8 cellular contexts compared by ENCODE assay signal in genomic region chr6:30213999-30214982, GRCh38. TPM values are rescaled to one million over a fixed set of nuclear protein-coding genes. Genes with fewer than 3 reads are reported as not detected.
DNase-seq lines count a peak whose midpoint lies in the region; ATAC-seq, FAIRE-seq and TF ChIP-seq lines count a peak whose summit lies in the region.

No MANE protein-coding gene starts in this region.

- peak; percentile 53 for ATAC-seq in GM19452 (IDR thresholded peaks at IDR 0.05; ENCODE audit: unreplicated experiment)
- peak; percentile 64 to 81 (median 64) for ATAC-seq in natural killer cell
- peak; percentile 74 to 77 for ATAC-seq in stimulated activated naive B cell treated with anti-CD40 and anti-IgM and Interleukin-4, amounts not matched to agents 10 μg/mL and 1 μg/mL and 100 μg/mL, for 72 hours (replicated peaks)

- intact Hi-C loops in natural killer cell (cut with micrococcal nuclease): loop anchor here (1.0 to 5.0 kb wide), 3 partner anchors 45 to 147 kb away; partner anchors contain the start of genes PPP1R11 and TRIM39

- peak overlapping the region; percentile 99 to 100 for H3K27ac Mint-ChIP-seq in natural killer cell
- H3K27ac Mint-ChIP-seq in stimulated activated naive B cell treated with anti-CD40 and anti-IgM and Interleukin-4, amounts not matched to agents 10 μg/mL and 1 μg/mL and 100 μg/mL, for 72 hours: peak overlapping the region; percentile 100

- TF ChIP-seq CTCF in fibroblast of pulmonary artery (IDR thresholded peaks at IDR 0.05; ENCODE audit: low read length, missing control alignments) (no peak), natural killer cell (IDR thresholded peaks at IDR 0.05) (no peak)

- DNase-seq in CD1c-positive myeloid dendritic cell (ENCODE audit: extremely low spot score): peak; percentile 90
- DNase-seq in HT1080 (ENCODE audit: low read depth): peak; percentile 54
- peak; percentile 37 for DNase-seq in RCC 7860 (ENCODE audit: low spot score)
- peak; percentile 60 for DNase-seq in activated T-helper 9 cell treated with anti-CD3 and anti-CD28 coated beads, Interleukin-2, amount 50 U/mL, for 16 hours (ENCODE audit: low read depth)
- peak; percentile 74 for DNase-seq in fibroblast of pulmonary artery (ENCODE audit: low read depth)
- DNase-seq in natural killer cell: peak; percentile 80
- peak; percentile 71 for DNase-seq in stimulated activated naive B cell treated with anti-CD40 and anti-IgM and Interleukin-4, amounts not matched to agents 10 μg/mL and 1 μg/mL and 100 μg/mL, for 72 hours

- peak overlapping the region; percentile 97 for H3K4me3 Mint-ChIP-seq in natural killer cell
- peak overlapping the region; percentile 90 to 99 for H3K4me3 Mint-ChIP-seq in stimulated activated naive B cell treated with anti-CD40 and anti-IgM and Interleukin-4, amounts not matched to agents 10 μg/mL and 1 μg/mL and 100 μg/mL, for 72 hours

- H3K9me3 Mint-ChIP-seq in natural killer cell: no peaks in the 10 kb centered on the region
- H3K9me3 Mint-ChIP-seq in stimulated activated naive B cell treated with anti-CD40 and anti-IgM and Interleukin-4, amounts not matched to agents 10 μg/mL and 1 μg/mL and 100 μg/mL, for 72 hours: no peaks in the 10 kb centered on the region

- H3K4me1 Mint-ChIP-seq in natural killer cell: peaks cover 49 to 63% of the 10 kb centered on the region in 2 donors
- H3K4me1 Mint-ChIP-seq in stimulated activated naive B cell treated with anti-CD40 and anti-IgM and Interleukin-4, amounts not matched to agents 10 μg/mL and 1 μg/mL and 100 μg/mL, for 72 hours: peaks cover 37 to 51% of the 10 kb centered on the region in 2 donors

- H3K27me3 Mint-ChIP-seq in natural killer cell (ENCODE audit: low read depth in 2 of 2): no peaks in the 10 kb centered on the region
- no peaks in the 10 kb centered on the region for H3K27me3 Mint-ChIP-seq in stimulated activated naive B cell treated with anti-CD40 and anti-IgM and Interleukin-4, amounts not matched to agents 10 μg/mL and 1 μg/mL and 100 μg/mL, for 72 hours

- H3K36me3 Mint-ChIP-seq in natural killer cell: no peaks in the 10 kb centered on the region
- peaks cover 15 to 33% of the 10 kb centered on the region in 2 donors for H3K36me3 Mint-ChIP-seq in stimulated activated naive B cell treated with anti-CD40 and anti-IgM and Interleukin-4, amounts not matched to agents 10 μg/mL and 1 μg/mL and 100 μg/mL, for 72 hours

- no peak for FAIRE-seq in RCC 7860 (lab: Jason Lieb, UNC)

- peak overlapping the region; percentile 97 for H3K4me3 ChIP-seq in fibroblast of pulmonary artery (replicated peaks; ENCODE audit: low read depth, low read length)

RNA-seq across cellular contexts. Expression of gene TRIM26, which starts 1.1 kb away (rescaled TPM):
- 28.8 and 29.2 TPM in 2 replicates for total RNA-seq in HT1080 (2014; rRNA removed; shearing (Covaris generic))
- 20.5 and 23.4 TPM in 2 replicates for polyA plus RNA-seq in HT1080 (2015; cell fraction: cytosol; rRNA removed)
- 28.7 and 29.7 TPM in 2 replicates for polyA plus RNA-seq in HT1080 (2015; cell fraction: nucleus; rRNA removed)
- 10 to 100 TPM; 69.3 to 73.7 (median 71.6) TPM for total RNA-seq in natural killer cell

RNA-seq across cellular contexts. Expression of gene TRIM15, which starts 50.9 kb away (rescaled TPM):
- not detected in 2 replicates for total RNA-seq in HT1080 (2014; rRNA removed; shearing (Covaris generic))
- not detected in 2 replicates for polyA plus RNA-seq in HT1080 (2015; cell fraction: cytosol; rRNA removed)
- not detected in 2 replicates for polyA plus RNA-seq in HT1080 (2015; cell fraction: nucleus; rRNA removed)
- not detected for total RNA-seq in natural killer cell

RNA-seq across cellular contexts. Expression of gene TRIM10, which starts 53.3 kb away (rescaled TPM):
- total RNA-seq in HT1080 (2014; rRNA removed; shearing (Covaris generic)): not detected in 2 replicates
- polyA plus RNA-seq in HT1080 (2015; cell fraction: cytosol; rRNA removed): not detected in 2 replicates
- not detected in 2 replicates for polyA plus RNA-seq in HT1080 (2015; cell fraction: nucleus; rRNA removed)
- not detected for total RNA-seq in natural killer cell

Comparison
In these comparisons a context has a peak if more than half of its experiments do, and no peak if none do; other contexts are left out.
1. Peak in every context shown above with its lines: DNase-seq, ATAC-seq and H3K4me3 ChIP-seq.
2. DNase-seq: peak in every context shown above with its lines; median percentile 90 in CD1c-positive myeloid dendritic cell; 80 in natural killer cell; 74 in fibroblast of pulmonary artery; 71 in stimulated activated naive B cell treated with anti-CD40 and anti-IgM and Interleukin-4, amounts not matched to agents 10 μg/mL and 1 μg/mL and 100 μg/mL, for 72 hours; 60 in activated T-helper 9 cell treated with anti-CD3 and anti-CD28 coated beads, Interleukin-2, amount 50 U/mL, for 16 hours; 54 in HT1080; 37 in RCC 7860.